8 cellular contexts compared by ENCODE assay signal in genomic region chr7:157138101-157138423, GRCh38. TPM values are rescaled to one million over a fixed set of nuclear protein-coding genes. Genes with fewer than 3 reads are reported as not detected.
A peak's percentile ranks its signal among the peaks of the same experiment; 100 is the strongest.
DNase-seq lines count a peak whose midpoint lies in the region; ATAC-seq lines count a peak whose summit lies in the region.

No MANE protein-coding gene starts in this region.

- H3K9me3 ChIP-seq in CD4-positive, alpha-beta memory T cell (ENCODE audit: control insufficient read depth in 1 of 2, low read length in 2 of 2): no peaks in the 10 kb centered on the region
- H3K9me3 ChIP-seq in MG63: no peaks in the 10 kb centered on the region
- no peaks in the 10 kb centered on the region for H3K9me3 ChIP-seq in neuron (ENCODE audit: low read length)

- H3K36me3 ChIP-seq in CD4-positive, alpha-beta memory T cell (ENCODE audit: insufficient read depth, low read length): peaks cover 6% of the 10 kb centered on the region
- H3K36me3 ChIP-seq in MG63 (peaks cover 14% of the 10 kb centered on the region), neuron (ENCODE audit: insufficient read depth, low read length) (peaks cover 18% of the 10 kb centered on the region)

- POLR2A ChIA-PET in CD4-positive, alpha-beta memory T cell (lab: Charles Lee; ENCODE audit: partially characterized antibody): no interaction called here

- no peaks in the 10 kb centered on the region for H3K27me3 ChIP-seq in CD4-positive, alpha-beta memory T cell (ENCODE audit: insufficient read depth, low read length)
- no peaks in the 10 kb centered on the region for H3K27me3 ChIP-seq in MG63
- H3K27me3 ChIP-seq in neuron (ENCODE audit: insufficient read depth, low read length): no peaks in the 10 kb centered on the region

- ATAC-seq in effector memory CD8-positive, alpha-beta T cell (replicated peaks): no peak
- no peak for ATAC-seq in HG03159 (IDR thresholded peaks at IDR 0.05; ENCODE audit: unreplicated experiment)
- no peak for ATAC-seq in HG03460 (IDR thresholded peaks at IDR 0.05; ENCODE audit: unreplicated experiment)

- H3K9me3 Mint-ChIP-seq in CD4-positive, alpha-beta memory T cell: no peaks in the 10 kb centered on the region
- H3K9me3 Mint-ChIP-seq in effector memory CD8-positive, alpha-beta T cell: no peaks in the 10 kb centered on the region

- peaks cover 43% of the 10 kb centered on the region for H3K4me1 ChIP-seq in CD4-positive, alpha-beta memory T cell (ENCODE audit: insufficient read depth, low read length)
- peaks cover 18% of the 10 kb centered on the region for H3K4me1 ChIP-seq in neuron (ENCODE audit: insufficient read depth, low read length)

- intact Hi-C loops in CD4-positive, alpha-beta memory T cell (cut with micrococcal nuclease): loop anchor here (1.0 to 2.0 kb wide), 3 partner anchors 198 to 497 kb away; partner anchors contain the start of genes LMBR1 and RNF32

- CTCF ChIA-PET in CD4-positive, alpha-beta memory T cell (lab: Charles Lee; ENCODE audit: partially characterized antibody): no interaction called here

- H3K27ac Mint-ChIP-seq in CD4-positive, alpha-beta memory T cell: peak overlapping the region; percentile 87 to 96 (median 92)
- H3K27ac Mint-ChIP-seq in effector memory CD8-positive, alpha-beta T cell: peak overlapping the region; percentile 90 to 96

- H3K27me3 Mint-ChIP-seq in CD4-positive, alpha-beta memory T cell: no peaks in the 10 kb centered on the region
- peaks cover 0 to 1% of the 10 kb centered on the region in 2 donors for H3K27me3 Mint-ChIP-seq in effector memory CD8-positive, alpha-beta T cell

- peak overlapping the region in 1 of 2 donors; percentile 55 for H3K4me3 ChIP-seq in CD4-positive, alpha-beta memory T cell (ENCODE audit: low read length in 2 of 2)
- H3K4me3 ChIP-seq in MG63: peak overlapping the region; percentile 50
- peak overlapping the region; percentile 61 for H3K4me3 ChIP-seq in neuron (ENCODE audit: low read length)

- H3K36me3 Mint-ChIP-seq in CD4-positive, alpha-beta memory T cell: peaks cover 13 to 28% of the 10 kb centered on the region in 2 donors
- H3K36me3 Mint-ChIP-seq in effector memory CD8-positive, alpha-beta T cell (ENCODE audit: insufficient read depth): peaks cover 15% of the 10 kb centered on the region

- H3K4me1 Mint-ChIP-seq in CD4-positive, alpha-beta memory T cell: peaks cover 24 to 48% (median 34%) of the 10 kb centered on the region in 4 donors
- H3K4me1 Mint-ChIP-seq in effector memory CD8-positive, alpha-beta T cell (ENCODE audit: low read depth in 2 of 2): peaks cover 21 to 31% of the 10 kb centered on the region in 2 donors

- H2AFZ ChIP-seq in neuron (ENCODE audit: low read depth, low read length): peak overlapping the region; percentile 30

- no peak for DNase-seq in CD4-positive, alpha-beta memory T cell
- no peak for DNase-seq in MG63
- DNase-seq in effector memory CD8-positive, alpha-beta T cell: no peak
- DNase-seq in NCI-H510A treated with DMSO at 0.1 percent for 48 hours (lab: John Stamatoyannopoulos, UW): no peak
- DNase-seq in activated CD4-positive, alpha-beta T cell treated with anti-CD3 and anti-CD28 coated beads, Interleukin-2, amount 50 U/mL, for 1 hour: no peak

- peak overlapping the region; percentile 61 for H3K27ac ChIP-seq in CD4-positive, alpha-beta memory T cell (ENCODE audit: low read depth, low read length)

- peak overlapping the region; percentile 73 to 96 (median 87) for H3K4me3 Mint-ChIP-seq in CD4-positive, alpha-beta memory T cell
- peak overlapping the region; percentile 78 to 84 for H3K4me3 Mint-ChIP-seq in effector memory CD8-positive, alpha-beta T cell

RNA-seq across cellular contexts. Expression of gene UBE3C, which starts 0.7 kb away (rescaled TPM):
- 10 to 100 TPM; 57.5 to 59.7 TPM for total RNA-seq in CD4-positive, alpha-beta memory T cell
- polyA plus RNA-seq in CD4-positive, alpha-beta memory T cell: 10 to 100 TPM; 32.6 to 36.2 TPM
- 66.8 and 74.6 TPM in 2 replicates for total RNA-seq in MG63 (2014; rRNA removed; shearing (Covaris generic); ENCODE audit: low replicate concordance)
